In the genomic region with DNA sequence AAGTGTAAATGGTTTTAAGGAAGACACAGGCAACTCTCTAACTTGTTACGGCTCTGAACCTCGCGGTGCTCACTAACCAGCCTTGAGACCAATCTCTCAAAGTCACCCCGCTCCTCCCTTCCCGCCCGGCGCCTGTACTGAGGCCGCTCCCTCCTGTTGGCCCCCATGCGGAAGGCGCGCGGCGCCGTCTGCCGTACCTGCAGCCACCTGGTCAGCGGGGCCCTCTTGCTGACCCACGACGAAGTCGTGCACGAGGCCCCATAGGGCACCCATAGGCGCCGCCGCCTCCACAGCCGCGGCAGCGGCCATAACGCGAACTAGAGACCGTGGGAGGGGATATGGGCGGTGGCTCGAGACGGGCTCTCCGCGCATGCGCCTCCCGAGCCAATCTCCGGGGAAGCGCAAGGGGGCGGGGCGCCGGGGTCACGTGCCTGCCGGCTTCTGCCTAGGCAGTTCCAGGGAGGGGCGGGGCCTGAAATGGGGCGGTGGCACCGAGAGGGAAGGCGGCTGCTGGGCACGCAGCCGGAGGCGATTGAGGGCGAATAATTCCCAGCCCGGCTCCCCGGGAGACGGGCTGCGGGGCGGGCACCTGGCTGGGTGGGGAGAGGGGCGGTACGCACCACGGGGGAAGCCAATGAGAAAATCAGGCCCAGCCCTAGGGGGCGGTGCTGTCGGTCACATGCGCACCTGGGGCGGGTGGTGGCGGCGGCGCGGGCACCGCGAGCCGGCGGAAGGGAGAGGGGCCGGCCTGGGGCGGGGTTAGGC, we compare ENCODE assay signal across 8 cellular contexts. TPM values are rescaled to one million over a fixed set of nuclear protein-coding genes. Genes with fewer than 3 reads are reported as not detected.
DNase-seq lines count a peak whose midpoint lies in the region; ATAC-seq and TF ChIP-seq lines count a peak whose summit lies in the region.

A gene with protein sequence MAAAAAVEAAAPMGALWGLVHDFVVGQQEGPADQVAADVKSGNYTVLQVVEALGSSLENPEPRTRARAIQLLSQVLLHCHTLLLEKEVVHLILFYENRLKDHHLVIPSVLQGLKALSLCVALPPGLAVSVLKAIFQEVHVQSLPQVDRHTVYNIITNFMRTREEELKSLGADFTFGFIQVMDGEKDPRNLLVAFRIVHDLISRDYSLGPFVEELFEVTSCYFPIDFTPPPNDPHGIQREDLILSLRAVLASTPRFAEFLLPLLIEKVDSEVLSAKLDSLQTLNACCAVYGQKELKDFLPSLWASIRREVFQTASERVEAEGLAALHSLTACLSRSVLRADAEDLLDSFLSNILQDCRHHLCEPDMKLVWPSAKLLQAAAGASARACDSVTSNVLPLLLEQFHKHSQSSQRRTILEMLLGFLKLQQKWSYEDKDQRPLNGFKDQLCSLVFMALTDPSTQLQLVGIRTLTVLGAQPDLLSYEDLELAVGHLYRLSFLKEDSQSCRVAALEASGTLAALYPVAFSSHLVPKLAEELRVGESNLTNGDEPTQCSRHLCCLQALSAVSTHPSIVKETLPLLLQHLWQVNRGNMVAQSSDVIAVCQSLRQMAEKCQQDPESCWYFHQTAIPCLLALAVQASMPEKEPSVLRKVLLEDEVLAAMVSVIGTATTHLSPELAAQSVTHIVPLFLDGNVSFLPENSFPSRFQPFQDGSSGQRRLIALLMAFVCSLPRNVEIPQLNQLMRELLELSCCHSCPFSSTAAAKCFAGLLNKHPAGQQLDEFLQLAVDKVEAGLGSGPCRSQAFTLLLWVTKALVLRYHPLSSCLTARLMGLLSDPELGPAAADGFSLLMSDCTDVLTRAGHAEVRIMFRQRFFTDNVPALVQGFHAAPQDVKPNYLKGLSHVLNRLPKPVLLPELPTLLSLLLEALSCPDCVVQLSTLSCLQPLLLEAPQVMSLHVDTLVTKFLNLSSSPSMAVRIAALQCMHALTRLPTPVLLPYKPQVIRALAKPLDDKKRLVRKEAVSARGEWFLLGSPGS (minus strand): TSS at position 347 of the 765 bp plus-strand sequence. CDS start 38 bp downstream, at position 309.

- TF ChIP-seq POLR2A in GM19099 (IDR thresholded peaks at IDR 0.05; ENCODE audit: extremely low read depth, insufficient read length, low read depth): peak; percentile 85

- peak; percentile 100 for DNase-seq in AG20443 (ENCODE audit: low spot score)
- DNase-seq in NCI-H510A (lab: John Stamatoyannopoulos, UW): peak; percentile 95
- peak; percentile 99 for DNase-seq in activated CD4-positive, alpha-beta T cell treated with anti-CD3 and anti-CD28 coated beads for 1 hour
- DNase-seq in cerebellum (ENCODE audit: low spot score): peak; percentile 98
- peak; percentile 100 for DNase-seq in kidney glomerular epithelial cell (lab: John Stamatoyannopoulos, UW)
- peak; percentile 98 to 100 for DNase-seq in stimulated activated CD4-positive, alpha-beta T cell treated with anti-CD3 and anti-CD28 coated beads, Interleukin-1b, Interleukin-23, amount 100 ng/mL, for 1 hour (ENCODE audit: low read depth in 2 of 2)

- ATAC-seq in HG03432 (IDR thresholded peaks at IDR 0.05; ENCODE audit: unreplicated experiment): peak; percentile 92

RNA-seq across cellular contexts. Expression of the gene that starts here (rescaled TPM):
- 53.3 TPM for total RNA-seq in cerebellum

Comparison
In these comparisons a context has a peak if more than half of its experiments do, and no peak if none do; other contexts are left out.
1. Peak in every context shown above with its lines: DNase-seq and ATAC-seq.